Comparison of ENCODE assay signal across 1 cellular context in the genomic region with DNA sequence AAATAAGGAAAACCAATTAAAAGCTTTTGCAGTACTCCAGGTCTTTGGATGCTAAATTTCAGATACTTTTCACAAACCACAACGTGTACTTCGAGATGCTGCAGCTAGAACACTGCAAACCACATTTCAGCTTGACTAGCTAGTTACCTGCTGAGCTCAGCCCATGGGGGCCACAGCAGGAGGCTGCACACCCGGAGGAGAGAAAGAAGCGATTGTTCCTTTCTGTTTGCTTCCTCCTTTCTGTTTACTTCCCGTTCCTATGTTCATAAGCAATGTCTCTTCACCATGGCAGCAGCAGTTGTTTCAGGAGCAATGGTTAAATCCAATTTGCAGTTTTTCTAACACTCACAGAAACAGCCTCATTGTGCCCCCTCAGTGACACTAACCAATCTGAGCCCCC.
TF ChIP-seq lines count a peak whose summit lies in the region.

No MANE protein-coding gene starts in this region.

TF ChIP-seq in HepG2, 621 proteins besides CTCF, POLR2A, EP300 and RAD21 (continued from another document and continues in another):
- no peak for TF ChIP-seq TIGD3 (CRISPR knock-in tag; IDR thresholded peaks at IDR 0.05; ENCODE audit: borderline replicate concordance)
- no peak for TF ChIP-seq ZNF10 (CRISPR knock-in tag; IDR thresholded peaks at IDR 0.05; ENCODE audit: borderline replicate concordance, low read depth)
- TF ChIP-seq ZNF343 (CRISPR knock-in tag; IDR thresholded peaks at IDR 0.05), result peak; percentile 100
- no peak for TF ChIP-seq KLF6 (CRISPR knock-in tag; IDR thresholded peaks at IDR 0.05)
- TF ChIP-seq GABPA (IDR thresholded peaks at IDR 0.05; ENCODE audit: low read depth, low read length), result no peak
- TF ChIP-seq GABPA (CRISPR knock-in tag; IDR thresholded peaks at IDR 0.05; ENCODE audit: low read depth), result peak; percentile 57; the same call in 1 of the 2 replicates
- no peak for TF ChIP-seq HNRNPK (IDR thresholded peaks at IDR 0.05; ENCODE audit: low read depth, low read length, poor library complexity, severe bottlenecking)
- no peak for TF ChIP-seq GRHL1 (CRISPR knock-in tag; conservative IDR thresholded peaks at IDR 0.05)
- TF ChIP-seq, protein P1, sequence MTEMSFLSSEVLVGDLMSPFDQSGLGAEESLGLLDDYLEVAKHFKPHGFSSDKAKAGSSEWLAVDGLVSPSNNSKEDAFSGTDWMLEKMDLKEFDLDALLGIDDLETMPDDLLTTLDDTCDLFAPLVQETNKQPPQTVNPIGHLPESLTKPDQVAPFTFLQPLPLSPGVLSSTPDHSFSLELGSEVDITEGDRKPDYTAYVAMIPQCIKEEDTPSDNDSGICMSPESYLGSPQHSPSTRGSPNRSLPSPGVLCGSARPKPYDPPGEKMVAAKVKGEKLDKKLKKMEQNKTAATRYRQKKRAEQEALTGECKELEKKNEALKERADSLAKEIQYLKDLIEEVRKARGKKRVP (CRISPR knock-in tag; IDR thresholded peaks at IDR 0.05), result no peak
- no peak for TF ChIP-seq ZNF530 (CRISPR knock-in tag; IDR thresholded peaks at IDR 0.05; ENCODE audit: low read depth)
- TF ChIP-seq MED8 (CRISPR knock-in tag; IDR thresholded peaks at IDR 0.05; ENCODE audit: insufficient replicate concordance), result no peak
- TF ChIP-seq SP4 (CRISPR knock-in tag; IDR thresholded peaks at IDR 0.05), result no peak
- TF ChIP-seq IRF9 (CRISPR knock-in tag; IDR thresholded peaks at IDR 0.05; ENCODE audit: borderline replicate concordance), result no peak
- no peak for TF ChIP-seq HOXA9 (CRISPR knock-in tag; IDR thresholded peaks at IDR 0.05; ENCODE audit: borderline replicate concordance)
- no peak for TF ChIP-seq ZNF552 (CRISPR knock-in tag; IDR thresholded peaks at IDR 0.05; ENCODE audit: borderline replicate concordance)
- no peak for TF ChIP-seq MLLT10 (CRISPR knock-in tag; IDR thresholded peaks at IDR 0.05)
- TF ChIP-seq GLI4 (CRISPR knock-in tag; IDR thresholded peaks at IDR 0.05; ENCODE audit: borderline replicate concordance), result no peak
- TF ChIP-seq HOXA3 (CRISPR knock-in tag; IDR thresholded peaks at IDR 0.05), result no peak
- TF ChIP-seq MBNL3 (CRISPR knock-in tag; conservative IDR thresholded peaks at IDR 0.05), result no peak
- TF ChIP-seq, protein P2, sequence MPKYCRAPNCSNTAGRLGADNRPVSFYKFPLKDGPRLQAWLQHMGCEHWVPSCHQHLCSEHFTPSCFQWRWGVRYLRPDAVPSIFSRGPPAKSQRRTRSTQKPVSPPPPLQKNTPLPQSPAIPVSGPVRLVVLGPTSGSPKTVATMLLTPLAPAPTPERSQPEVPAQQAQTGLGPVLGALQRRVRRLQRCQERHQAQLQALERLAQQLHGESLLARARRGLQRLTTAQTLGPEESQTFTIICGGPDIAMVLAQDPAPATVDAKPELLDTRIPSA (CRISPR knock-in tag; IDR thresholded peaks at IDR 0.05; ENCODE audit: borderline replicate concordance), result no peak
- no peak for TF ChIP-seq ARHGAP35 (CRISPR knock-in tag; IDR thresholded peaks at IDR 0.05; ENCODE audit: borderline replicate concordance)
- TF ChIP-seq ZNF317 (CRISPR knock-in tag; IDR thresholded peaks at IDR 0.05), result peak; percentile 39; the same call in 1 of the 2 replicates
- no peak for TF ChIP-seq FLYWCH1 (CRISPR knock-in tag; IDR thresholded peaks at IDR 0.05)
- no peak for TF ChIP-seq SP2 (CRISPR knock-in tag; IDR thresholded peaks at IDR 0.05)
- no peak for TF ChIP-seq NFKBIZ (CRISPR knock-in tag; IDR thresholded peaks at IDR 0.05)
- TF ChIP-seq, protein P3, sequence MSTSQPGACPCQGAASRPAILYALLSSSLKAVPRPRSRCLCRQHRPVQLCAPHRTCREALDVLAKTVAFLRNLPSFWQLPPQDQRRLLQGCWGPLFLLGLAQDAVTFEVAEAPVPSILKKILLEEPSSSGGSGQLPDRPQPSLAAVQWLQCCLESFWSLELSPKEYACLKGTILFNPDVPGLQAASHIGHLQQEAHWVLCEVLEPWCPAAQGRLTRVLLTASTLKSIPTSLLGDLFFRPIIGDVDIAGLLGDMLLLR (CRISPR knock-in tag; IDR thresholded peaks at IDR 0.05), result no peak
- peak; percentile 91; the same call in 1 of the 2 replicates for TF ChIP-seq ZNF292 (CRISPR knock-in tag; IDR thresholded peaks at IDR 0.05; ENCODE audit: borderline replicate concordance, low read depth)
- TF ChIP-seq ZFP36L2 (CRISPR knock-in tag; IDR thresholded peaks at IDR 0.05), result no peak
- TF ChIP-seq HCFC1 (IDR thresholded peaks at IDR 0.05; ENCODE audit: low read depth, low read length), result no peak
- TF ChIP-seq LCORL (IDR thresholded peaks at IDR 0.05), result no peak
- TF ChIP-seq LCORL (CRISPR knock-in tag; IDR thresholded peaks at IDR 0.05), result no peak
- TF ChIP-seq PRMT3 (CRISPR knock-in tag; IDR thresholded peaks at IDR 0.05; ENCODE audit: borderline replicate concordance, low read depth), result no peak
- TF ChIP-seq ZNF768 (CRISPR knock-in tag; IDR thresholded peaks at IDR 0.05), result no peak
- no peak; the same call in 1 of the 2 replicates for TF ChIP-seq GMEB1 (CRISPR knock-in tag; IDR thresholded peaks at IDR 0.05; ENCODE audit: borderline replicate concordance)
- 0 out of 2 replicates have a peak, but pooled peaks have one; percentile 23 for TF ChIP-seq FOXJ3 (CRISPR knock-in tag; IDR thresholded peaks at IDR 0.05; ENCODE audit: borderline replicate concordance)
- TF ChIP-seq ZNF318 (CRISPR knock-in tag; IDR thresholded peaks at IDR 0.05), result no peak
- no peak for TF ChIP-seq JARID2 (CRISPR knock-in tag; IDR thresholded peaks at IDR 0.05; ENCODE audit: insufficient replicate concordance)
- no peak for TF ChIP-seq SIX1 (CRISPR knock-in tag; IDR thresholded peaks at IDR 0.05; ENCODE audit: borderline replicate concordance)
- TF ChIP-seq ZBTB33 (CRISPR knock-in tag; IDR thresholded peaks at IDR 0.05), result no peak
- TF ChIP-seq ETV5 (CRISPR knock-in tag; IDR thresholded peaks at IDR 0.05; ENCODE audit: borderline replicate concordance), result peak; percentile 84; the same call in 1 of the 2 replicates
- no peak for TF ChIP-seq ZNF430 (CRISPR knock-in tag; IDR thresholded peaks at IDR 0.05)
- TF ChIP-seq KDM3A (CRISPR knock-in tag; IDR thresholded peaks at IDR 0.05; ENCODE audit: low read depth), result no peak
- no peak for TF ChIP-seq ZSCAN30 (CRISPR knock-in tag; IDR thresholded peaks at IDR 0.05)
- no peak for TF ChIP-seq SNAI1 (CRISPR knock-in tag; IDR thresholded peaks at IDR 0.05; ENCODE audit: borderline replicate concordance)
- TF ChIP-seq SP140L (CRISPR knock-in tag; IDR thresholded peaks at IDR 0.05; ENCODE audit: borderline replicate concordance), result no peak
- TF ChIP-seq POGZ (CRISPR knock-in tag; IDR thresholded peaks at IDR 0.05), result peak; percentile 78
- TF ChIP-seq BRD4 (CRISPR knock-in tag; IDR thresholded peaks at IDR 0.05), result no peak; the same call in 1 of the 2 replicates
- TF ChIP-seq SRF (IDR thresholded peaks at IDR 0.05; ENCODE audit: low read depth, low read length), result no peak
